In genomic region chr14:89617142-89617460, GRCh38 we compare ENCODE assay signal across 7 cellular contexts.
DNase-seq lines count a peak whose midpoint lies in the region; ATAC-seq and TF ChIP-seq lines count a peak whose summit lies in the region.

No MANE protein-coding gene starts in this region.

- H3K27ac ChIP-seq in OCI-LY3 (ENCODE audit: low read length), result no peak overlapping the region
- H3K27ac ChIP-seq in esophagus squamous epithelium, result peak overlapping the region in 3 of 4 donors; percentile 73 to 89 (median 75)
- H3K27ac ChIP-seq in sigmoid colon, result peak overlapping the region; percentile 70 to 84 (median 76)

- H3K36me3 ChIP-seq in OCI-LY3 (replicated peaks; ENCODE audit: low read depth, low read length), result no peaks in the 10 kb centered on the region
- no peaks in the 10 kb centered on the region for H3K36me3 ChIP-seq in esophagus squamous epithelium
- H3K36me3 ChIP-seq in sigmoid colon, result no peaks in the 10 kb centered on the region

- TF ChIP-seq CTCF in OCI-LY3 (IDR thresholded peaks at IDR 0.05; ENCODE audit: low read depth, low read length) (no peak), esophagus squamous epithelium (IDR thresholded peaks at IDR 0.05) (no peak), sigmoid colon (IDR thresholded peaks at IDR 0.05) (no peak)

- peak overlapping the region; percentile 84 for H3K4me3 ChIP-seq in OCI-LY3 (ENCODE audit: low read length)
- peak overlapping the region in 3 of 4 donors; percentile 70 to 94 (median 79) for H3K4me3 ChIP-seq in esophagus squamous epithelium
- peak overlapping the region in 2 of 4 donors; percentile 68 to 69 for H3K4me3 ChIP-seq in sigmoid colon

- no peaks in the 10 kb centered on the region for H4K20me1 ChIP-seq in OCI-LY3 (ENCODE audit: insufficient read depth, low read length)

- TF ChIP-seq POLR2A in esophagus squamous epithelium (IDR thresholded peaks at IDR 0.05) (no peak), sigmoid colon (IDR thresholded peaks at IDR 0.05) (no peak)

- no peak for DNase-seq in esophagus squamous epithelium (lab: John Stamatoyannopoulos, UW)
- DNase-seq in sigmoid colon, result no peak
- no peak for DNase-seq in stimulated activated naive CD4-positive, alpha-beta T cell treated with Interleukin-2 at 50 U/mL for 16 hours (lab: John Stamatoyannopoulos, UW)
- DNase-seq in posterior vena cava (ENCODE audit: low spot score), result no peak

- no peaks in the 10 kb centered on the region for H3K27me3 ChIP-seq in OCI-LY3 (ENCODE audit: low read depth, low read length)
- no peaks in the 10 kb centered on the region for H3K27me3 ChIP-seq in esophagus squamous epithelium
- H3K27me3 ChIP-seq in sigmoid colon, result no peaks in the 10 kb centered on the region

- H3K4me1 ChIP-seq in OCI-LY3 (ENCODE audit: low read length) (peaks cover 45% of the 10 kb centered on the region), esophagus squamous epithelium (peaks cover 0 to 49% (median 10%) of the 10 kb centered on the region in 3 donors), sigmoid colon (peaks cover 0 to 28% (median 13%) of the 10 kb centered on the region in 4 donors)

- H2AFZ ChIP-seq in OCI-LY3 (ENCODE audit: low read depth, low read length), result no peak overlapping the region

- no peaks in the 10 kb centered on the region for H3K9me3 ChIP-seq in OCI-LY3 (ENCODE audit: insufficient read depth, low read length)
- no peaks in the 10 kb centered on the region for H3K9me3 ChIP-seq in esophagus squamous epithelium
- H3K9me3 ChIP-seq in sigmoid colon, result no peaks in the 10 kb centered on the region

- 0 out of 2 replicates have a peak overlapping the region, but pooled peaks have one; percentile 74 for H3K9ac ChIP-seq in OCI-LY3 (ENCODE audit: low read length)

- TF ChIP-seq EP300 in sigmoid colon (IDR thresholded peaks at IDR 0.05), result no peak

- intact Hi-C loops in esophagus squamous epithelium (cut with DNase I) (no loop called here), sigmoid colon (cut with DNase I) (loop anchor here (5.0 to 10.0 kb wide), 4 partner anchors 85 to 575 kb away; partner anchors contain the start of gene FOXN3), posterior vena cava (cut with DNase I) (no loop called here)

- 26 to 31% methylated on average over 2 of the region's 2 CpGs for WGBS in esophagus squamous epithelium, 2 donors
- 18 to 43% methylated on average over 2 of the region's 2 CpGs for WGBS in sigmoid colon, 2 donors

- H3K4me2 ChIP-seq in OCI-LY3 (ENCODE audit: low read length), result peak overlapping the region; percentile 92

- peaks cover 5% of the 10 kb centered on the region; the same call in 1 of the 2 replicates for H3K79me2 ChIP-seq in OCI-LY3 (ENCODE audit: low read length)

- peak; percentile 2 for ATAC-seq in GM18870 (IDR thresholded peaks at IDR 0.05; ENCODE audit: unreplicated experiment)
- no peak for ATAC-seq in HG03565 (IDR thresholded peaks at IDR 0.05; ENCODE audit: unreplicated experiment)
